ENCODE assay signal across 8 cellular contexts in genomic region chr5:91354867-91355266, GRCh38. TPM values are rescaled to one million over a fixed set of nuclear protein-coding genes. Genes with fewer than 3 reads are reported as not detected.
DNase-seq lines count a peak whose midpoint lies in the region; ATAC-seq and TF ChIP-seq lines count a peak whose summit lies in the region.
"Not testable (repeated sequence)": the region's sequence is repeated elsewhere in the genome, so short reads cannot be mapped to it uniquely, and the experiment has no call there.

No MANE protein-coding gene starts in this region.

- not testable (repeated sequence) for H3K36me3 ChIP-seq in SU-DHL-6 (ENCODE audit: low read length); spleen

- peak overlapping the region; percentile 30 for H3K4me2 ChIP-seq in SU-DHL-6 (ENCODE audit: low read depth, low read length, poor library complexity, severe bottlenecking)

- H3K4me3 Mint-ChIP-seq in IgD-negative memory B cell: peak overlapping the region in 2 of 4 donors; percentile 27 to 35

- not testable (repeated sequence) for H3K9me2 ChIP-seq in SU-DHL-6 (replicated peaks; ENCODE audit: insufficient read depth, low read length)

- H3K27me3 Mint-ChIP-seq in IgD-negative memory B cell: not testable (repeated sequence)

- peaks cover 11 to 16% (median 15%) of the 10 kb centered on the region in 3 donors for H3K4me1 Mint-ChIP-seq in IgD-negative memory B cell

- not testable (repeated sequence) for H3K4me3 ChIP-seq in SU-DHL-6 (ENCODE audit: insufficient read depth, low read length, poor library complexity, severe bottlenecking); spleen

- H3K79me2 ChIP-seq in SU-DHL-6 (ENCODE audit: insufficient read depth, low read length): not testable (repeated sequence)

- intact Hi-C loops in Right ventricle myocardium superior (cut with DNase I); spleen (cut with DNase I; ENCODE audit: low total_unique reads): not testable (repeated sequence)

- H3K27ac ChIP-seq in SU-DHL-6 (ENCODE audit: low read depth, low read length): not testable (repeated sequence)
- peak overlapping the region in 6 of 8 donors; percentile 35 to 71 (median 60) for H3K27ac ChIP-seq in spleen

- not testable (repeated sequence) for H3K9ac ChIP-seq in SU-DHL-6 (ENCODE audit: low read length)

- TF ChIP-seq POLR2A in spleen (IDR thresholded peaks at IDR 0.05): not testable (repeated sequence)

- peak; percentile 71 for DNase-seq in CD1c-positive myeloid dendritic cell (ENCODE audit: extremely low spot score)
- peak; percentile 66 for DNase-seq in NOMO-1 treated with DMSO at 0.1 percent for 48 hours (lab: John Stamatoyannopoulos, UW; ENCODE audit: unreplicated experiment)
- DNase-seq in Right ventricle myocardium superior, spleen: not testable (repeated sequence)

- not testable (repeated sequence) for H4K20me1 ChIP-seq in SU-DHL-6 (ENCODE audit: low read depth, low read length)

- peaks cover 0 to 19% (median 6%) of the 10 kb centered on the region in 6 donors for H3K4me1 ChIP-seq in spleen

- not testable (repeated sequence) for TF ChIP-seq CTCF in SU-DHL-6 (IDR thresholded peaks at IDR 0.05; ENCODE audit: insufficient read depth, low read length, poor library complexity, severe bottlenecking); spleen (IDR thresholded peaks at IDR 0.05 in 8 of 11, conservative IDR thresholded peaks at IDR 0.05 in 3 of 11)

- not testable (repeated sequence) for H3K9me3 ChIP-seq in SU-DHL-6 (ENCODE audit: insufficient read depth, low read length); spleen

- not testable (repeated sequence) for H3K9me3 Mint-ChIP-seq in IgD-negative memory B cell

- 56 to 69% (median 58%) methylated on average over 4 of the region's 4 CpGs for WGBS in spleen, 5 donors

- H3K36me3 Mint-ChIP-seq in IgD-negative memory B cell: not testable (repeated sequence)

- H2AFZ ChIP-seq in SU-DHL-6 (ENCODE audit: low read depth, low read length, severe bottlenecking): peak overlapping the region; percentile 56

- not testable (repeated sequence) for H3F3A ChIP-seq in SU-DHL-6 (ENCODE audit: insufficient read depth)

- ATAC-seq in GM19351 (IDR thresholded peaks at IDR 0.05; ENCODE audit: unreplicated experiment): peak; percentile 54
- peak; percentile 61 for ATAC-seq in HG02870 (IDR thresholded peaks at IDR 0.05; ENCODE audit: unreplicated experiment)
- peak; percentile 20 for ATAC-seq in Right ventricle myocardium superior (ENCODE audit: poor library complexity)

- peak overlapping the region; percentile 2 to 88 (median 53) for H3K27ac Mint-ChIP-seq in IgD-negative memory B cell

- not testable (repeated sequence) for H3K27me3 ChIP-seq in SU-DHL-6 (ENCODE audit: low read length); spleen (replicated peaks in 1 of 7)

RNA-seq across cellular contexts. Expression of gene ARRDC3, which starts 28.2 kb away (rescaled TPM):
- polyA plus RNA-seq in IgD-negative memory B cell (79.2 TPM), spleen (10 to 100 TPM; 13.7 to 36.2 (median 15.5) TPM)
- total RNA-seq in Right ventricle myocardium superior (17.3 TPM), spleen (100 to 1,000 TPM in 1 of 7 donors, 10 to 100 TPM in 6; 32.5 to 124 (median 52.8) TPM)
